Comparison of ENCODE assay signal across 13 cellular contexts in the genomic region with DNA sequence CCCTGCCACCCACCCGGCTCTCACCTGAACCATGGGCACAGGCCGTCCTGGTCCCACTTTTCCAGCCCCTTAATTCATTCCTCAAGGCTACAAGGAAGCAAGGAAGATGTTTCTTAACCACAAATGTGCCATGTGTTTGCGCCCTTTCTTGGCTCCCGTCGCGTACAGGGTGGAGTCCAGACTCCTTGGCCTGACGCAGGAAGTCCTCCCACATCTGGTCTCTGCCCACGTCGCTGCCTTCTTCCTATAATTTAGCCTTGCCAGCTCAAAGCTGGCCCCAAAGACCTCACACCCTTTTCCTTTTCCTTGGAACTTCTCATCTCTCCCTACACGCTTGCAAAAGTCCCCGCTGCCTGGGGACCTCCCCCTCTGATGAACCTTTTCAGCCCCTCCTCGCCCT. TPM values are rescaled to one million over a fixed set of nuclear protein-coding genes. Genes with fewer than 3 reads are reported as not detected.
DNase-seq lines count a peak whose midpoint lies in the region; ATAC-seq and TF ChIP-seq lines count a peak whose summit lies in the region.
"Had no signal": no experiment of that assay in that cellular context is flagged by ENCODE, and none has a peak within 500 bp of the region (broad histone marks: within the 10 kb centered on the region; RNA-seq: fewer than 3 reads in every experiment).

No MANE protein-coding gene starts in this region.

- H3K36me3 ChIP-seq in CD4-positive, alpha-beta memory T cell (ENCODE audit: insufficient read depth, low read length): no peaks in the 10 kb centered on the region
- no peaks in the 10 kb centered on the region for H3K36me3 ChIP-seq in neural progenitor cell
- no peaks in the 10 kb centered on the region for H3K36me3 ChIP-seq in esophagus muscularis mucosa
- H3K36me3 ChIP-seq: neutrophil had no signal

- H3K36me3 Mint-ChIP-seq in CD4-positive, alpha-beta memory T cell: no peaks in the 10 kb centered on the region
- peaks cover 3% of the 10 kb centered on the region for H3K36me3 Mint-ChIP-seq in neural progenitor cell

- no peak overlapping the region for H2AFZ ChIP-seq in neural progenitor cell (replicated peaks)

- no peak for TF ChIP-seq EP300 in esophagus muscularis mucosa (IDR thresholded peaks at IDR 0.05)

- no peaks in the 10 kb centered on the region for H3K9me3 ChIP-seq in CD4-positive, alpha-beta memory T cell (ENCODE audit: control insufficient read depth in 1 of 2, low read length in 2 of 2)
- no peaks in the 10 kb centered on the region for H3K9me3 ChIP-seq in neural progenitor cell (ENCODE audit: low read depth)
- H3K9me3 ChIP-seq in esophagus muscularis mucosa: no peaks in the 10 kb centered on the region
- H3K9me3 ChIP-seq: neutrophil had no signal

- no peak overlapping the region for H3K4me2 ChIP-seq in neural progenitor cell

- POLR2A ChIA-PET in CD4-positive, alpha-beta memory T cell (lab: Charles Lee; ENCODE audit: partially characterized antibody): no interaction called here

- no peak for TF ChIP-seq POLR2A in esophagus muscularis mucosa (IDR thresholded peaks at IDR 0.05; ENCODE audit: low read depth)

- no peak for ATAC-seq in GM19397 (IDR thresholded peaks at IDR 0.05; ENCODE audit: unreplicated experiment)
- ATAC-seq: activated naive CD4-positive, alpha-beta T cell treated with anti-CD3 and anti-CD28 coated beads, Interleukin-2, amount 50 U/mL, for 72 hours had no signal

- peaks cover 6 to 26% (median 15%) of the 10 kb centered on the region in 4 donors for H3K4me1 Mint-ChIP-seq in CD4-positive, alpha-beta memory T cell
- H3K4me1 Mint-ChIP-seq in neural progenitor cell: peaks cover 17% of the 10 kb centered on the region

- no peaks in the 10 kb centered on the region for H3K79me2 ChIP-seq in neural progenitor cell (ENCODE audit: low read depth)

- peaks cover 0 to 2% (median 0%) of the 10 kb centered on the region in 8 donors for H3K9me3 Mint-ChIP-seq in CD4-positive, alpha-beta memory T cell
- peaks cover 7% of the 10 kb centered on the region for H3K9me3 Mint-ChIP-seq in neural progenitor cell
- H3K9me3 Mint-ChIP-seq: activated naive CD4-positive, alpha-beta T cell treated with anti-CD3 and anti-CD28 coated beads, Interleukin-2, amount 50 U/mL, for 72 hours had no signal

- peaks cover 29 to 36% of the 10 kb centered on the region in 2 donors for H3K27me3 Mint-ChIP-seq in CD4-positive, alpha-beta memory T cell
- peaks cover 51% of the 10 kb centered on the region for H3K27me3 Mint-ChIP-seq in neural progenitor cell (ENCODE audit: insufficient read depth, low read depth)

- peaks cover 21% of the 10 kb centered on the region for H3F3A ChIP-seq in neural progenitor cell (ENCODE audit: low read depth)

- H3K27ac ChIP-seq in CD4-positive, alpha-beta memory T cell (ENCODE audit: low read depth, low read length): no peak overlapping the region
- H3K27ac ChIP-seq in neural progenitor cell: no peak overlapping the region
- H3K27ac ChIP-seq in esophagus muscularis mucosa (replicated peaks in 1 of 4): peak overlapping the region in 1 of 4 donors; percentile 40
- H3K27ac ChIP-seq: neutrophil, VCaP had no signal

- 56% methylated on average over 12 of the region's 12 CpGs for WGBS in esophagus muscularis mucosa

- peak overlapping the region in 1 of 7 donors; percentile 14 for H3K27ac Mint-ChIP-seq in CD4-positive, alpha-beta memory T cell
- no peak overlapping the region for H3K27ac Mint-ChIP-seq in neural progenitor cell
- H3K27ac Mint-ChIP-seq: activated naive CD4-positive, alpha-beta T cell treated with anti-CD3 and anti-CD28 coated beads, Interleukin-2, amount 50 U/mL, for 72 hours had no signal

- H3K4me3 Mint-ChIP-seq in CD4-positive, alpha-beta memory T cell: peak overlapping the region in 6 of 8 donors; percentile 20 to 63 (median 48)
- H3K4me3 Mint-ChIP-seq in neural progenitor cell: peak overlapping the region; percentile 24

- H3K9ac ChIP-seq in neural progenitor cell: no peak overlapping the region

- peaks cover 3% of the 10 kb centered on the region for H4K20me1 ChIP-seq in neural progenitor cell (ENCODE audit: low read depth)

- intact Hi-C loops in CD4-positive, alpha-beta memory T cell (cut with micrococcal nuclease): no loop called here
- intact Hi-C loops in esophagus muscularis mucosa (cut with DNase I): no loop called here

- H3K27me3 ChIP-seq in CD4-positive, alpha-beta memory T cell (ENCODE audit: insufficient read depth, low read length): no peaks in the 10 kb centered on the region
- H3K27me3 ChIP-seq in neural progenitor cell (peaks cover 66% of the 10 kb centered on the region), esophagus muscularis mucosa (peaks cover 0 to 69% (median 28%) of the 10 kb centered on the region in 4 donors)

- no peak overlapping the region for H3K4me3 ChIP-seq in CD4-positive, alpha-beta memory T cell (ENCODE audit: low read length in 2 of 2)
- H3K4me3 ChIP-seq in fibroblast of pulmonary artery (replicated peaks; ENCODE audit: low read depth, low read length): no peak overlapping the region
- H3K4me3 ChIP-seq in neural progenitor cell: no peak overlapping the region
- H3K4me3 ChIP-seq in esophagus muscularis mucosa: no peak overlapping the region

- CTCF ChIA-PET in CD4-positive, alpha-beta memory T cell (lab: Charles Lee; ENCODE audit: partially characterized antibody): no interaction called here

- peaks cover 11% of the 10 kb centered on the region for H3K4me1 ChIP-seq in CD4-positive, alpha-beta memory T cell (ENCODE audit: insufficient read depth, low read length)
- H3K4me1 ChIP-seq in neural progenitor cell (peaks cover 11% of the 10 kb centered on the region), esophagus muscularis mucosa (peaks cover 9 to 31% (median 30%) of the 10 kb centered on the region in 4 donors)

- DNase-seq in CD4-positive, alpha-beta memory T cell: no peak
- DNase-seq in MV-4-11 (lab: John Stamatoyannopoulos, UW) (peak; percentile 64), fibroblast of pulmonary artery (ENCODE audit: low read depth) (peak; percentile 36), neural progenitor cell (ENCODE audit: low spot score) (no peak), NCI-H2107 treated with DMSO at 0.1 percent for 48 hours (lab: John Stamatoyannopoulos, UW; ENCODE audit: unreplicated experiment) (no peak), DMS79 treated with DMSO at 0.1 percent for 48 hours (lab: John Stamatoyannopoulos, UW) (no peak), esophagus muscularis mucosa (ENCODE audit: extremely low spot score) (no peak)
- DNase-seq: NCI-H187 had no signal

- TF ChIP-seq CTCF in fibroblast of pulmonary artery (IDR thresholded peaks at IDR 0.05; ENCODE audit: low read length, missing control alignments): no peak
- TF ChIP-seq CTCF in neural progenitor cell (IDR thresholded peaks at IDR 0.05): no peak
- no peak for TF ChIP-seq CTCF in esophagus muscularis mucosa (IDR thresholded peaks at IDR 0.05)

RNA-seq across cellular contexts. Expression of a gene that starts 38.8 kb away (rescaled TPM):
- total RNA-seq in CD4-positive, alpha-beta memory T cell: not detected
- polyA plus RNA-seq in CD4-positive, alpha-beta memory T cell: not detected
- not detected in 2 replicates for total RNA-seq in neural progenitor cell (ENCODE audit: low replicate concordance)
- not detected for total RNA-seq in esophagus muscularis mucosa
- total RNA-seq: activated naive CD4-positive, alpha-beta T cell treated with anti-CD3 and anti-CD28 coated beads, Interleukin-2, amount 50 U/mL, for 72 hours; HT1080 had no signal

RNA-seq across cellular contexts. Expression of a gene that starts 48.0 kb away (rescaled TPM):
- not detected for total RNA-seq in CD4-positive, alpha-beta memory T cell
- polyA plus RNA-seq in CD4-positive, alpha-beta memory T cell: not detected
- total RNA-seq in neural progenitor cell (ENCODE audit: low replicate concordance) (0.06 TPM in 1 of 2 replicates, not detected in the other), esophagus muscularis mucosa (under 1 TPM in 3 of 4 donors, not detected in 1; 0.11 to 0.32 (median 0.17) TPM)
- total RNA-seq: HT1080 had no signal

RNA-seq across cellular contexts. Expression of a gene that starts 51.7 kb away (rescaled TPM):
- 100 to 1,000 TPM; 139 to 157 TPM for total RNA-seq in CD4-positive, alpha-beta memory T cell
- polyA plus RNA-seq in CD4-positive, alpha-beta memory T cell: 10 to 100 TPM in 1 of 2 donors, 1 to 10 TPM in 1; 7.2 to 33.4 TPM
- total RNA-seq in neural progenitor cell (ENCODE audit: low replicate concordance): 36.7 and 92.7 TPM in 2 replicates
- total RNA-seq in esophagus muscularis mucosa: 100 to 1,000 TPM in 3 of 4 donors, 10 to 100 TPM in 1; 98.4 to 142 (median 114) TPM

Comparison
In these comparisons a context has a peak if more than half of its experiments do, and no peak if none do; other contexts are left out.
1. DNase-seq: peak in MV-4-11 (single experiment) and fibroblast of pulmonary artery (single experiment); none in CD4-positive, alpha-beta memory T cell (0 of 5), neural progenitor cell (single experiment), NCI-H2107 treated with DMSO at 0.1 percent for 48 hours (single experiment), DMS79 treated with DMSO at 0.1 percent for 48 hours (single experiment) and esophagus muscularis mucosa (single experiment).